ENCODE assay signal across 1 cellular context in genomic region chr1:211606327-211606913, GRCh38.
TF ChIP-seq lines count a peak whose summit lies in the region.

No MANE protein-coding gene starts in this region.

TF ChIP-seq in H1, 55 proteins besides CTCF, POLR2A, EP300 and RAD21 (continued from another document):
- TF ChIP-seq CHD7 (IDR thresholded peaks at IDR 0.05; ENCODE audit: insufficient replicate concordance, low read length) (no peak), SRF (IDR thresholded peaks at IDR 0.05; ENCODE audit: low read depth, low read length) (no peak), TEAD4 (IDR thresholded peaks at IDR 0.05; ENCODE audit: low read depth, low read length) (no peak), NRF1 (IDR thresholded peaks at IDR 0.05; ENCODE audit: low read depth, low read length) (no peak), GABPA (IDR thresholded peaks at IDR 0.05; ENCODE audit: borderline replicate concordance, insufficient read depth, low read length) (no peak), SP4 (IDR thresholded peaks at IDR 0.05; ENCODE audit: low read length) (no peak), FOSL1 (IDR thresholded peaks at IDR 0.05; ENCODE audit: insufficient read depth, low read depth, low read length) (no peak), EGR1 (IDR thresholded peaks at IDR 0.05; ENCODE audit: borderline replicate concordance, low read depth, low read length) (no peak), YY1 (IDR thresholded peaks at IDR 0.05; ENCODE audit: low read depth, low read length) (no peak), MAFK (IDR thresholded peaks at IDR 0.05; ENCODE audit: low read depth, low read length) (no peak), PHF8 (conservative IDR thresholded peaks at IDR 0.05; ENCODE audit: low read depth, low read length) (no peak), SUZ12 (IDR thresholded peaks at IDR 0.05; ENCODE audit: low read length) (no peak)
